1 cellular context compared by ENCODE assay signal in genomic region chr12:55926738-55927587, GRCh38.
A peak's percentile ranks its signal among the peaks of the same experiment; 100 is the strongest.
TF ChIP-seq lines count a peak whose summit lies in the region.

No MANE protein-coding gene starts in this region.

TF ChIP-seq in A549, 52 proteins besides CTCF, POLR2A, EP300 and RAD21 (continued from another document):
- peak; percentile 71; the same call in 1 of the 2 replicates for TF ChIP-seq HMGXB4 (CRISPR knock-in tag; IDR thresholded peaks at IDR 0.05; ENCODE audit: borderline replicate concordance)
- no peak for TF ChIP-seq BCL3 (IDR thresholded peaks at IDR 0.05)
- no peak for TF ChIP-seq EHF (CRISPR knock-in tag; IDR thresholded peaks at IDR 0.05)
- TF ChIP-seq RARB (CRISPR knock-in tag; IDR thresholded peaks at IDR 0.05) = no peak
- TF ChIP-seq HES2 (IDR thresholded peaks at IDR 0.05) = no peak
- no peak for TF ChIP-seq ATOH8 (CRISPR knock-in tag; IDR thresholded peaks at IDR 0.05; ENCODE audit: low read depth)
- TF ChIP-seq BHLHE40 (IDR thresholded peaks at IDR 0.05; ENCODE audit: low read depth, low read length) = no peak
- no peak for TF ChIP-seq ELK1 (IDR thresholded peaks at IDR 0.05; ENCODE audit: low read depth, low read length)
- no peak for TF ChIP-seq ESRRA (IDR thresholded peaks at IDR 0.05; ENCODE audit: borderline replicate concordance, low read length)
- no peak for TF ChIP-seq HDAC2 (IDR thresholded peaks at IDR 0.05)
- no peak for TF ChIP-seq RCOR1 (IDR thresholded peaks at IDR 0.05; ENCODE audit: low read depth, low read length)
- TF ChIP-seq PBX3 (IDR thresholded peaks at IDR 0.05) = 0 out of 2 replicates have a peak, but pooled peaks have one; percentile 7
- no peak for TF ChIP-seq CBX8 (IDR thresholded peaks at IDR 0.05)
